ENCODE assay signal across 23 cellular contexts in genomic region chr10:35359056-35359455, GRCh38.
"Had no signal": no experiment of that assay in that cellular context is flagged by ENCODE, and none has a peak within 500 bp of the region (broad histone marks: within the 10 kb centered on the region; RNA-seq: fewer than 3 reads in every experiment).

No MANE protein-coding gene starts in this region.

- H3K9me3 ChIP-seq: adrenal gland, ascending aorta, esophagus muscularis mucosa, gastrocnemius medialis, tibial artery had no signal

- H3K4me3 ChIP-seq: adrenal gland, ascending aorta, dorsolateral prefrontal cortex, esophagus muscularis mucosa, gastrocnemius medialis, tibial artery had no signal

- H3K36me3 ChIP-seq: adrenal gland, ascending aorta, brain microvascular endothelial cell, esophagus muscularis mucosa, gastrocnemius medialis, tibial artery had no signal

- H3K27ac ChIP-seq: adrenal gland, ascending aorta, brain microvascular endothelial cell, esophagus muscularis mucosa, gastrocnemius medialis, tibial artery had no signal

- ATAC-seq: activated CD4-positive, alpha-beta T cell treated with anti-CD3 and anti-CD28 coated beads for 36 hours; gastrocnemius medialis; naive thymus-derived CD4-positive, alpha-beta T cell; stimulated activated naive CD8-positive, alpha-beta T cell treated with anti-CD3 and anti-CD28 coated beads, Interleukin-15, amount 100 ng/mL, for 72 hours had no signal

- DNase-seq: activated B cell treated with CpG ODN at 0.5 μM for 24 hours; activated CD4-positive, alpha-beta T cell treated with anti-CD3 and anti-CD28 coated beads for 36 hours; activated CD4-positive, alpha-beta T cell treated with anti-CD3 and anti-CD28 coated beads, Interleukin-2, amount 50 U/mL, for 4 hours; activated CD8-positive, alpha-beta memory T cell treated with anti-CD3 and anti-CD28 coated beads for 24 hours; activated CD8-positive, alpha-beta memory T cell treated with anti-CD3 and anti-CD28 coated beads, Interleukin-2, amount 50 U/mL, for 4 hours; activated naive CD4-positive, alpha-beta T cell; activated T-cell treated with anti-CD3 and anti-CD28 coated beads, Interleukin-2, amount 50 U/mL, for 24 hours; adrenal gland; brain microvascular endothelial cell; central memory CD4-positive, alpha-beta T cell; dorsolateral prefrontal cortex; gastrocnemius medialis; head of caudate nucleus; hypothalamus; mesendoderm; naive thymus-derived CD4-positive, alpha-beta T cell; posterior cingulate gyrus; stimulated activated CD4-positive, alpha-beta T cell treated with anti-CD3 and anti-CD28 coated beads, Interleukin-12 subunit alpha, Interleukin-12 subunit beta, amount 100 ng/mL, for 4 hours; stimulated activated CD4-positive, alpha-beta T cell treated with anti-CD3 and anti-CD28 coated beads, Interleukin-4, amount 100 ng/mL, for 4 hours; stimulated activated naive CD8-positive, alpha-beta T cell treated with anti-CD3 and anti-CD28 coated beads, Interleukin-15, amount 100 ng/mL, for 72 hours; tibial artery had no signal

- H3K27me3 ChIP-seq: adrenal gland, ascending aorta, brain microvascular endothelial cell, dorsolateral prefrontal cortex, esophagus muscularis mucosa, gastrocnemius medialis, tibial artery had no signal
